Comparison of ENCODE assay signal across 21 cellular contexts in genomic region chr7:54940748-54941147, GRCh38.
"Had no signal": no experiment of that assay in that cellular context is flagged by ENCODE, and none has a peak within 500 bp of the region (broad histone marks: within the 10 kb centered on the region; RNA-seq: fewer than 3 reads in every experiment).

No MANE protein-coding gene starts in this region.

- ATAC-seq: K562, Right ventricle myocardium inferior had no signal

- DNase-seq: Kasumi-1; NCI-H1092; NCI-H1105 treated with DMSO at 0.1 percent for 48 hours; NCI-H1417 treated with DMSO at 0.1 percent for 48 hours; NCI-H146; NCI-H1694 treated with DMSO at 0.1 percent for 48 hours; NCI-H2029; NCI-H2081 treated with DMSO at 0.1 percent for 48 hours; NCI-H2171; NCI-H226; NCI-H446; NCI-H510A; NCI-H524 treated with DMSO at 0.1 percent for 48 hours; NCI-H69; NCI-H774; NK-92 treated with Interleukin-12 subunit alpha and Interleukin-12 subunit beta, amount 100 ng/mL, for 24 hours; OCI-M1; SHP77 treated with DMSO at 0.1 percent for 48 hours; SJCRH30 had no signal

- H3K4me3 ChIP-seq: K562, SJCRH30 had no signal
